Comparison of ENCODE assay signal across 9 cellular contexts in genomic region chr11:96112192-96113099, GRCh38.
DNase-seq lines count a peak whose midpoint lies in the region; ATAC-seq, FAIRE-seq and TF ChIP-seq lines count a peak whose summit lies in the region.
"Had no signal": no experiment of that assay in that cellular context is flagged by ENCODE, and none has a peak within 500 bp of the region (broad histone marks: within the 10 kb centered on the region; RNA-seq: fewer than 3 reads in every experiment).

No MANE protein-coding gene starts in this region.

- H3K4me1 ChIP-seq in breast epithelium = peaks cover 0 to 4% of the 10 kb centered on the region in 2 donors

- H3K9me3 ChIP-seq in breast epithelium = no peaks in the 10 kb centered on the region

- no peak for TF ChIP-seq POLR2A in breast epithelium (IDR thresholded peaks at IDR 0.05)

- peak; percentile 61 to 62 for ATAC-seq in activated CD4-positive, CD25-positive, alpha-beta regulatory T cell treated with anti-CD3 and anti-CD28 coated beads, Interleukin-2, amount 50 U/mL, for 24 hours
- ATAC-seq in HG02970 (IDR thresholded peaks at IDR 0.05; ENCODE audit: low FRiP score, unreplicated experiment) = peak; percentile 58

- peak overlapping the region; percentile 82 to 87 for H3K27ac ChIP-seq in breast epithelium

- no peak for DNase-seq in activated CD4-positive, CD25-positive, alpha-beta regulatory T cell treated with anti-CD3 and anti-CD28 coated beads, Interleukin-2, amount 50 U/mL, for 72 hours
- DNase-seq in breast epithelium (ENCODE audit: low spot score in 2 of 2) (no peak), NCI-H2196 (lab: John Stamatoyannopoulos, UW; ENCODE audit: unreplicated experiment) (no peak), urothelium cell line (ENCODE audit: low spot score) (no peak), AG08395 (ENCODE audit: low spot score) (no peak)
- DNase-seq in stimulated activated CD8-positive, alpha-beta memory T cell treated with anti-CD3 and anti-CD28 coated beads, Interleukin-7, amount 100 ng/mL, for 48 hours (ENCODE audit: extremely low read depth in 1 of 2, low read depth in 1 of 2) = peak; percentile 9 to 40

- FAIRE-seq in urothelium cell line (lab: Jason Lieb, UNC) = no peak
- FAIRE-seq: A204.1 had no signal

- intact Hi-C loops in breast epithelium (cut with DNase I; ENCODE audit: low total_unique reads) = no loop called here

- H3K27me3 ChIP-seq in breast epithelium = no peaks in the 10 kb centered on the region

- no peak overlapping the region for H3K4me3 ChIP-seq in breast epithelium

- TF ChIP-seq CTCF in breast epithelium (IDR thresholded peaks at IDR 0.05) = no peak

- H3K36me3 ChIP-seq in breast epithelium = no peaks in the 10 kb centered on the region

Comparison
In these comparisons a context has a peak if more than half of its experiments do, and no peak if none do; other contexts are left out.
1. DNase-seq: peak in stimulated activated CD8-positive, alpha-beta memory T cell treated with anti-CD3 and anti-CD28 coated beads, Interleukin-7, amount 100 ng/mL, for 48 hours (2 of 2); none in activated CD4-positive, CD25-positive, alpha-beta regulatory T cell treated with anti-CD3 and anti-CD28 coated beads, Interleukin-2, amount 50 U/mL, for 72 hours (single experiment), breast epithelium (0 of 2), NCI-H2196 (single experiment), urothelium cell line (single experiment) and AG08395 (single experiment).